ENCODE assay signal across 8 cellular contexts in the genomic region with DNA sequence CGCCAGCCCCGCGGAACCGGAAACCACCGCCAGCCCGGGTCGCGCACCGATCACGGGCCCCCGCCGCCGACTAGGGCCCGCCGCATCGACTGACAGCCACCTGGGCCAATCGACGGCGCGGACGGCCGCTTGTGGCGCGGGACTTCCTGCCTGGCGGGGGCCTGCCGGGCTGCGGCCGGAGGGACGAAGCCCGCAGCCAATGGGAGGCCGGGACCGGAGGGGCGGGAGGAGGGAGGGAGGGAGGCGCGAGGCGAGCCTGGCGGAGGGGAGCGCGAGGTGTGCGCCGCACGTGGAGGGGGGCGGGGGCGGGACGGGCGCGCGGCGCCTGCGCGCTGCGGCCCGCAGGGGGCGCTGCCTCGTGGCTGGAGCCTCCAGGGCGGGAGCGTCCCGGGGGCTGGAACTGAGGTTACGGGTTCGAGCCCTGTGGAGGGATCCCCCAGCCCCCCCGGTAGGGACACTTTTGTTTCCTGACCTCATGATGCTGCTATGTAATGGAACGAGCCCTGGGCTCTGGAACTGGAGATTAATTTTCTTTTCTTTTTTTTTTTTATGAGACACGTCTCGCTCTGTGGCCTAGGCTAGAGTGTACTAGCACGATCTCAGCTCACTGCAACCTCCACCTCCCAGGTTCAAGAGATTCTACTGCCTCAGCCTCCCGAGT. TPM values are rescaled to one million over a fixed set of nuclear protein-coding genes. Genes with fewer than 3 reads are reported as not detected.
A peak's percentile ranks its signal among the peaks of the same experiment; 100 is the strongest.
DNase-seq lines count a peak whose midpoint lies in the region; ATAC-seq, FAIRE-seq and TF ChIP-seq lines count a peak whose summit lies in the region.

A gene with protein sequence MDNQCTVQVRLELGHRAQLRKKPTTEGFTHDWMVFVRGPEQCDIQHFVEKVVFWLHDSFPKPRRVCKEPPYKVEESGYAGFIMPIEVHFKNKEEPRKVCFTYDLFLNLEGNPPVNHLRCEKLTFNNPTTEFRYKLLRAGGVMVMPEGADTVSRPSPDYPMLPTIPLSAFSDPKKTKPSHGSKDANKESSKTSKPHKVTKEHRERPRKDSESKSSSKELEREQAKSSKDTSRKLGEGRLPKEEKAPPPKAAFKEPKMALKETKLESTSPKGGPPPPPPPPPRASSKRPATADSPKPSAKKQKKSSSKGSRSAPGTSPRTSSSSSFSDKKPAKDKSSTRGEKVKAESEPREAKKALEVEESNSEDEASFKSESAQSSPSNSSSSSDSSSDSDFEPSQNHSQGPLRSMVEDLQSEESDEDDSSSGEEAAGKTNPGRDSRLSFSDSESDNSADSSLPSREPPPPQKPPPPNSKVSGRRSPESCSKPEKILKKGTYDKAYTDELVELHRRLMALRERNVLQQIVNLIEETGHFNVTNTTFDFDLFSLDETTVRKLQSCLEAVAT (minus strand): TSS at position 45 of the 661 bp plus-strand sequence. CDS start 191 bp downstream, outside the sequence.

- no peaks in the 10 kb centered on the region for H3K27me3 ChIP-seq in psoas muscle (ENCODE audit: insufficient read depth in 3 of 3, low read length in 2 of 3)

- H3K36me3 ChIP-seq in psoas muscle (ENCODE audit: insufficient read depth in 1 of 2, low read depth in 1 of 2): no peaks in the 10 kb centered on the region

- peak; percentile 80 for TF ChIP-seq CTCF in psoas muscle (IDR thresholded peaks at IDR 0.05)

- H3K4me1 ChIP-seq in psoas muscle: peaks cover 35% of the 10 kb centered on the region

- FAIRE-seq in GM12892 (lab: Jason Lieb, UNC): peak; percentile 100
- peak; percentile 96 for FAIRE-seq in urothelium cell line (lab: Jason Lieb, UNC)

- peak; percentile 100 for DNase-seq in GM12892 (ENCODE audit: insufficient read length)
- DNase-seq in NCI-H1694 (lab: John Stamatoyannopoulos, UW): peak; percentile 75
- DNase-seq in T-helper 17 cell: peak; percentile 90 to 92 (median 91)
- peak; percentile 46 to 98 (median 93) for DNase-seq in amygdala (lab: John Stamatoyannopoulos, UW)
- DNase-seq in left ventricle myocardium superior: peak; percentile 99
- DNase-seq in psoas muscle: peak; percentile 98 to 99
- DNase-seq in urothelium cell line (ENCODE audit: low spot score): peak; percentile 99

- intact Hi-C loops in left ventricle myocardium superior (cut with micrococcal nuclease): no loop called here
- intact Hi-C loops in psoas muscle (cut with DNase I): loop anchor here (2.0 to 10.0 kb wide), 3 partner anchors 55 to 305 kb away; a partner anchor contains a TSS

- peak within 1 kb of the TSS; percentile 95 for H3K27ac Mint-ChIP-seq in T-helper 17 cell

- TF ChIP-seq POLR2A in GM12892 (IDR thresholded peaks at IDR 0.05; ENCODE audit: low read depth, low read length): no peak

- H3K36me3 Mint-ChIP-seq in T-helper 17 cell (ENCODE audit: low read depth): no peaks in the 10 kb centered on the region

- peak within 1 kb of the TSS; percentile 86 for H3K27ac ChIP-seq in psoas muscle

- ATAC-seq in HG02852 (IDR thresholded peaks at IDR 0.05; ENCODE audit: unreplicated experiment) (peak; percentile 86), T-helper 17 cell (peak; percentile 93), left ventricle myocardium superior (peak; percentile 98), psoas muscle (peak; percentile 97 to 98 (median 97))

- no peaks in the 10 kb centered on the region for H3K9me3 ChIP-seq in T-helper 17 cell (ENCODE audit: control insufficient read depth, low read length, poor library complexity, severe bottlenecking)
- no peaks in the 10 kb centered on the region for H3K9me3 ChIP-seq in psoas muscle

- peaks cover 24% of the 10 kb centered on the region for H3K4me1 Mint-ChIP-seq in T-helper 17 cell

- peak within 1 kb of the TSS; percentile 93 for H3K4me3 ChIP-seq in psoas muscle

- 3 to 6% (median 3%) methylated on average over 20 to 66 of the region's 66 CpGs for WGBS in psoas muscle, 3 donors

- no peaks in the 10 kb centered on the region for H3K27me3 Mint-ChIP-seq in T-helper 17 cell

- peak within 1 kb of the TSS; percentile 95 for H3K4me3 Mint-ChIP-seq in T-helper 17 cell

RNA-seq across cellular contexts. Expression of the gene that starts here (rescaled TPM):
- polyA plus RNA-seq in GM12892 (2012; ENCODE audit: missing spikeins): 7.4 TPM
- total RNA-seq in T-helper 17 cell (10 to 100 TPM; 27.1 to 30.3 TPM), left ventricle myocardium superior (45.8 TPM), psoas muscle (10 to 100 TPM; 35.8 to 51.7 (median 44.0) TPM)
- 10 to 100 TPM; 24.2 to 34.2 (median 25.2) TPM for polyA plus RNA-seq in psoas muscle

Comparison
In these comparisons a context has a peak if more than half of its experiments do, and no peak if none do; other contexts are left out.
1. Peak in every context shown above with its lines: DNase-seq, ATAC-seq, H3K4me3 ChIP-seq and H3K27ac ChIP-seq.